ENCODE assay signal across 17 cellular contexts in genomic region chr7:116984511-116984910, GRCh38.
"Had no signal": no experiment of that assay in that cellular context is flagged by ENCODE, and none has a peak within 500 bp of the region (broad histone marks: within the 10 kb centered on the region; RNA-seq: fewer than 3 reads in every experiment).

No MANE protein-coding gene starts in this region.

- H3K4me3 Mint-ChIP-seq: activated naive CD4-positive, alpha-beta T cell treated with anti-CD3 and anti-CD28 coated beads, Interleukin-2, amount 50 U/mL, for 24 hours; brain; central memory CD8-positive, alpha-beta T cell; nephron progenitor cell; stimulated activated naive B cell treated with anti-CD40 and anti-IgM and Interleukin-4, amounts not matched to agents 10 μg/mL and 1 μg/mL and 100 μg/mL, for 72 hours had no signal

- DNase-seq: activated CD4-positive, alpha-beta T cell treated with anti-CD3 and anti-CD28 coated beads, Interleukin-2, amount 50 U/mL, for 1 hour; amniotic stem cell; cortex of kidney; effector CD8-positive, alpha-beta T cell; left ventricle myocardium inferior; nephron progenitor cell; right lobe of liver; spleen; stimulated activated CD4-positive, alpha-beta T cell treated with anti-CD3 and anti-CD28 coated beads, Interleukin-1b, Interleukin-23, amount 100 ng/mL, for 48 hours; stimulated activated naive B cell treated with anti-CD40 and anti-IgM and Interleukin-4, amounts not matched to agents 10 μg/mL and 1 μg/mL and 100 μg/mL, for 72 hours; upper lobe of left lung had no signal

- H3K36me3 ChIP-seq: gastroesophageal sphincter, left ventricle myocardium inferior, prostate gland, right lobe of liver, spleen, upper lobe of left lung had no signal

- H3K36me3 Mint-ChIP-seq: activated naive CD4-positive, alpha-beta T cell treated with anti-CD3 and anti-CD28 coated beads, Interleukin-2, amount 50 U/mL, for 24 hours; brain; stimulated activated naive B cell treated with anti-CD40 and anti-IgM and Interleukin-4, amounts not matched to agents 10 μg/mL and 1 μg/mL and 100 μg/mL, for 72 hours had no signal

- H3K27me3 Mint-ChIP-seq: activated naive CD4-positive, alpha-beta T cell treated with anti-CD3 and anti-CD28 coated beads, Interleukin-2, amount 50 U/mL, for 24 hours; brain; central memory CD8-positive, alpha-beta T cell; stimulated activated naive B cell treated with anti-CD40 and anti-IgM and Interleukin-4, amounts not matched to agents 10 μg/mL and 1 μg/mL and 100 μg/mL, for 72 hours had no signal

- H3K27ac ChIP-seq: gastroesophageal sphincter, left ventricle myocardium inferior, prostate gland, right lobe of liver, spleen, upper lobe of left lung had no signal

- H3K4me1 ChIP-seq: prostate gland, right lobe of liver, upper lobe of left lung had no signal

- H3K9me3 Mint-ChIP-seq: activated naive CD4-positive, alpha-beta T cell treated with anti-CD3 and anti-CD28 coated beads, Interleukin-2, amount 50 U/mL, for 24 hours; activated T-helper 2 cell treated with anti-CD3 and anti-CD28 coated beads, Interferon-gamma antibody, Interleukin-2, Interleukin-4, amounts not matched to agents 10 μg/mL and 5 μg/mL and 100 μg/mL, durations not matched to agents 14 hours and 24 hours and 36 hours; brain; central memory CD8-positive, alpha-beta T cell; nephron progenitor cell; stimulated activated naive B cell treated with anti-CD40 and anti-IgM and Interleukin-4, amounts not matched to agents 10 μg/mL and 1 μg/mL and 100 μg/mL, for 72 hours had no signal

- H3K4me3 ChIP-seq: gastroesophageal sphincter, left ventricle myocardium inferior, prostate gland, right lobe of liver, spleen, upper lobe of left lung had no signal

- H3K4me1 Mint-ChIP-seq: nephron progenitor cell; stimulated activated naive B cell treated with anti-CD40 and anti-IgM and Interleukin-4, amounts not matched to agents 10 μg/mL and 1 μg/mL and 100 μg/mL, for 72 hours had no signal

- H3K27ac Mint-ChIP-seq: activated naive CD4-positive, alpha-beta T cell treated with anti-CD3 and anti-CD28 coated beads, Interleukin-2, amount 50 U/mL, for 24 hours; activated T-helper 2 cell treated with anti-CD3 and anti-CD28 coated beads, Interferon-gamma antibody, Interleukin-2, Interleukin-4, amounts not matched to agents 10 μg/mL and 5 μg/mL and 100 μg/mL, durations not matched to agents 14 hours and 24 hours and 36 hours; nephron progenitor cell; stimulated activated naive B cell treated with anti-CD40 and anti-IgM and Interleukin-4, amounts not matched to agents 10 μg/mL and 1 μg/mL and 100 μg/mL, for 72 hours had no signal

- H3K27me3 ChIP-seq: gastroesophageal sphincter, right lobe of liver, spleen, upper lobe of left lung had no signal

- H3K9me3 ChIP-seq: gastroesophageal sphincter, left ventricle myocardium inferior, prostate gland, right lobe of liver, spleen, upper lobe of left lung had no signal

- ATAC-seq: gastroesophageal sphincter had no signal
